Comparison of ENCODE assay signal across 8 cellular contexts in genomic region chr11:47552581-47553416, GRCh38. TPM values are rescaled to one million over a fixed set of nuclear protein-coding genes. Genes with fewer than 3 reads are reported as not detected.
DNase-seq lines count a peak whose midpoint lies in the region; ATAC-seq and TF ChIP-seq lines count a peak whose summit lies in the region.

TSS of gene CELF1 (minus strand) at chr11:47553132. CDS start at chr11:47499523, 53,609 bp downstream.

- peak; percentile 95 to 97 (median 96) for TF ChIP-seq CTCF in right lobe of liver (IDR thresholded peaks at IDR 0.05)

- peaks cover 50% of the 10 kb centered on the region for H3K4me1 ChIP-seq in CD4-positive, alpha-beta memory T cell (ENCODE audit: insufficient read depth, low read length)
- peaks cover 0 to 31% (median 14%) of the 10 kb centered on the region in 4 donors for H3K4me1 ChIP-seq in right lobe of liver

- H3K36me3 Mint-ChIP-seq in CD4-positive, alpha-beta memory T cell, result peaks cover 3 to 20% of the 10 kb centered on the region in 2 donors

- DNase-seq in CD4-positive, alpha-beta memory T cell, result peak; percentile 92 to 94 (median 93)
- DNase-seq in NCI-H774 (lab: John Stamatoyannopoulos, UW), result peak; percentile 93
- DNase-seq in activated CD4-positive, alpha-beta T cell treated with anti-CD3 and anti-CD28 coated beads, Interleukin-2, amount 50 U/mL, for 48 hours, result peak; percentile 92 to 94
- peak; percentile 67 to 91 for DNase-seq in dermis microvascular lymphatic vessel endothelial cell (ENCODE audit: low read depth in 2 of 2)
- peak; percentile 93 to 95 (median 94) for DNase-seq in right lobe of liver
- DNase-seq in stimulated activated CD4-positive, alpha-beta T cell treated with anti-CD3 and anti-CD28 coated beads, Interleukin-4, amount 100 ng/mL, for 4 hours, result peak; percentile 90 to 91

- no peaks in the 10 kb centered on the region for H3K27me3 ChIP-seq in CD4-positive, alpha-beta memory T cell (ENCODE audit: insufficient read depth, low read length)
- no peaks in the 10 kb centered on the region for H3K27me3 ChIP-seq in right lobe of liver

- WGBS in right lobe of liver (ENCODE audit: insufficient coverage, low coverage, low lambda C conversion rate, missing lambda C conversion rate), result 1% methylated on average over 20 of the region's 88 CpGs

- CTCF ChIA-PET in CD4-positive, alpha-beta memory T cell (lab: Charles Lee; ENCODE audit: partially characterized antibody), result interaction anchor here (0.7 to 2.9 kb wide), 19 partner anchors 9 to 272 kb away, joined by 3 to 14 read pairs (median 3); partner anchors contain the start of genes KBTBD4, NDUFS3 and PSMC3

- H3K9me3 Mint-ChIP-seq in CD4-positive, alpha-beta memory T cell, result peaks cover 0 to 2% (median 0%) of the 10 kb centered on the region in 8 donors

- no peaks in the 10 kb centered on the region for H3K27me3 Mint-ChIP-seq in CD4-positive, alpha-beta memory T cell

- no peaks in the 10 kb centered on the region for H3K9me3 ChIP-seq in CD4-positive, alpha-beta memory T cell (ENCODE audit: control insufficient read depth in 1 of 2, low read length in 2 of 2)
- H3K9me3 ChIP-seq in right lobe of liver, result no peaks in the 10 kb centered on the region

- peak; percentile 51 for TF ChIP-seq POLR2A in right lobe of liver (IDR thresholded peaks at IDR 0.05)

- peak within 1 kb of the TSS; percentile 88 for H3K27ac ChIP-seq in CD4-positive, alpha-beta memory T cell (ENCODE audit: low read depth, low read length)
- peak within 1 kb of the TSS; percentile 93 to 95 (median 93) for H3K27ac ChIP-seq in right lobe of liver

- peaks cover 30 to 51% (median 40%) of the 10 kb centered on the region in 4 donors for H3K4me1 Mint-ChIP-seq in CD4-positive, alpha-beta memory T cell

- intact Hi-C loops in CD4-positive, alpha-beta memory T cell (cut with micrococcal nuclease), result loop anchor here (1.0 to 10.0 kb wide), 7 partner anchors 13 to 292 kb away; partner anchors contain the start of genes FNBP4, MTCH2, NDUFS3 and NUP160
- intact Hi-C loops in right lobe of liver (cut with DNase I), result no loop called here

- no peaks in the 10 kb centered on the region for H3K36me3 ChIP-seq in CD4-positive, alpha-beta memory T cell (ENCODE audit: insufficient read depth, low read length)
- no peaks in the 10 kb centered on the region for H3K36me3 ChIP-seq in right lobe of liver

- peak; percentile 94 for ATAC-seq in GM19438 (IDR thresholded peaks at IDR 0.05; ENCODE audit: low read depth, unreplicated experiment)
- ATAC-seq in HG03571 (IDR thresholded peaks at IDR 0.05; ENCODE audit: unreplicated experiment), result peak; percentile 91
- ATAC-seq in right lobe of liver, result peak; percentile 89 to 98 (median 92)

- peak within 1 kb of the TSS; percentile 93 to 98 (median 97) for H3K27ac Mint-ChIP-seq in CD4-positive, alpha-beta memory T cell

- peak within 1 kb of the TSS; percentile 94 to 98 (median 96) for H3K4me3 Mint-ChIP-seq in CD4-positive, alpha-beta memory T cell

- H3K4me3 ChIP-seq in CD4-positive, alpha-beta memory T cell (ENCODE audit: low read length in 2 of 2), result peak within 1 kb of the TSS; percentile 85 to 91
- H3K4me3 ChIP-seq in right lobe of liver, result peak within 1 kb of the TSS; percentile 71 to 93 (median 92)

- POLR2A ChIA-PET in CD4-positive, alpha-beta memory T cell (lab: Charles Lee; ENCODE audit: partially characterized antibody), result interaction anchor here (0.6 to 4.7 kb wide), 18 partner anchors 9 to 338 kb away, joined by 3 to 44 read pairs (median 4); partner anchors contain the start of genes DDB2, KBTBD4, NDUFS3 and PSMC3

RNA-seq across cellular contexts. Expression of gene CELF1, which starts in this region (rescaled TPM):
- 100 to 1,000 TPM; 145 to 149 TPM for total RNA-seq in CD4-positive, alpha-beta memory T cell
- 10 to 100 TPM; 45.6 to 76.2 TPM for polyA plus RNA-seq in CD4-positive, alpha-beta memory T cell
- total RNA-seq in dermis microvascular lymphatic vessel endothelial cell (57.9 and 84.6 TPM in 2 replicates), right lobe of liver (10 to 100 TPM; 66.3 to 86.5 (median 71.7) TPM)

Comparison
In these comparisons a context has a peak if more than half of its experiments do, and no peak if none do; other contexts are left out.
1. Peak in every context shown above with its lines: DNase-seq, ATAC-seq, H3K4me3 ChIP-seq and H3K27ac ChIP-seq.